Comparison of ENCODE assay signal across 10 cellular contexts in the genomic region with DNA sequence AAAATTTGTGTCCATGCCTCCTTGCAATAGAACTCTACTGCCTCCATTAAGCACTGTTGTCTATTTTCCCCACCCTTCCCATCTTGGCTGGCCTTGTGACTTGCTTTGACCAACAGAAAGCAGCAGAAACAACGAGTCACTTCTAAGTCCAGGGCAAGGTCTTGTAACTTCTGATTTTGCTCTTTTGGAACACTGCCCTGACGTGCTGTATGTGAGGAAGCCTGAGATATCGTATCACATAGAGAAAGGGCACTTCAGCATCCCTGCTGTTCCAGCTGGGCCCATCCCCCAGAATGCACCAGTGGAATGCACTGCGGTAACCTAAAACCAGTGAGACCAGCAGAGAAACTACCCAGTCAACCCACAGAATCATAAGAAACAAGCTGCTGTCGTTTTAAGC. TPM values are rescaled to one million over a fixed set of nuclear protein-coding genes. Genes with fewer than 3 reads are reported as not detected.
A peak's percentile ranks its signal among the peaks of the same experiment; 100 is the strongest.
DNase-seq lines count a peak whose midpoint lies in the region; ATAC-seq and TF ChIP-seq lines count a peak whose summit lies in the region.
"Had no signal": no experiment of that assay in that cellular context is flagged by ENCODE, and none has a peak within 500 bp of the region (broad histone marks: within the 10 kb centered on the region; RNA-seq: fewer than 3 reads in every experiment).

No MANE protein-coding gene starts in this region.

- peak overlapping the region; percentile 95 for H3K27ac Mint-ChIP-seq in WTC11

- WGBS in HUES64 = 38% methylated on average over 5 of the region's 5 CpGs

- intact Hi-C loops in sciatic nerve (cut with DNase I) = no loop called here

- H3K4me3 Mint-ChIP-seq in WTC11 = peak overlapping the region; percentile 18; the same call in 1 of the 2 replicates

- CTCF ChIA-PET in WTC11 (lab: Charles Lee) = interaction anchor here (1.2 to 1.3 kb wide), 2 partner anchors 30 to 147 kb away, joined by 3 read pairs; no protein-coding TSS in a partner anchor

- no peaks in the 10 kb centered on the region for H3K9me3 Mint-ChIP-seq in WTC11

- H3K4me3 ChIP-seq in HUES64 (ENCODE audit: low read length) = no peak overlapping the region
- H3K4me3 ChIP-seq in WERI-Rb-1 (ENCODE audit: low read depth, low read length) = no peak overlapping the region

- ATAC-seq in WTC11 (peak; percentile 94), sciatic nerve (no peak)

- H3K27ac ChIP-seq in HUES64 (ENCODE audit: low read depth, low read length) (peak overlapping the region; percentile 29; the same call in 1 of the 2 replicates), WERI-Rb-1 (no peak overlapping the region)

- no peak for TF ChIP-seq CTCF in WTC11 (IDR thresholded peaks at IDR 0.05)
- no peak for TF ChIP-seq CTCF in WERI-Rb-1 (IDR thresholded peaks at IDR 0.05; ENCODE audit: low read depth, low read length)

- POLR2A ChIA-PET in WTC11 (lab: Charles Lee) = no interaction called here

- H3K4me1 Mint-ChIP-seq in WTC11 = peaks cover 74% of the 10 kb centered on the region

- H3K27me3 Mint-ChIP-seq in WTC11 (ENCODE audit: low read depth) = no peaks in the 10 kb centered on the region

- DNase-seq in A172 (ENCODE audit: low spot score) (peak; percentile 78), WTC11 (ENCODE audit: low spot score) (peak; percentile 61), iPS DF 19.7 (ENCODE audit: low read depth, low spot score) (peak; percentile 47), WERI-Rb-1 (no peak), sciatic nerve (ENCODE audit: low spot score) (no peak), NCI-H345 treated with DMSO at 0.1 percent for 48 hours (lab: John Stamatoyannopoulos, UW; ENCODE audit: unreplicated experiment) (no peak)
- DNase-seq in stimulated activated CD4-positive, alpha-beta T cell treated with anti-CD3 and anti-CD28 coated beads, Interleukin-4, amount 100 ng/mL, for 1 hour = no peak
- DNase-seq: central memory CD4-positive, alpha-beta T cell; NCI-H146 had no signal

- H3K9me3 ChIP-seq in HUES64 (ENCODE audit: insufficient read depth, low read depth, low read length) (no peaks in the 10 kb centered on the region), WERI-Rb-1 (ENCODE audit: severe bottlenecking) (no peaks in the 10 kb centered on the region)

- H3K36me3 ChIP-seq in HUES64 (ENCODE audit: insufficient read depth, low read length) = no peaks in the 10 kb centered on the region
- no peaks in the 10 kb centered on the region; the same call in 1 of the 2 replicates for H3K36me3 ChIP-seq in WERI-Rb-1

- H3K36me3 Mint-ChIP-seq in WTC11 = no peaks in the 10 kb centered on the region

- H3K27me3 ChIP-seq in HUES64 (ENCODE audit: insufficient read depth, low read length) (no peaks in the 10 kb centered on the region), WERI-Rb-1 (ENCODE audit: insufficient read depth, low read depth, severe bottlenecking) (no peaks in the 10 kb centered on the region)

- peaks cover 21% of the 10 kb centered on the region for H3K4me1 ChIP-seq in HUES64 (ENCODE audit: insufficient read depth, low read length)

- H3K9ac ChIP-seq in HUES64 (ENCODE audit: low read depth, low read length) = no peak overlapping the region

TF ChIP-seq in WTC11, 78 proteins besides CTCF, POLR2A, EP300 and RAD21:
- TF ChIP-seq ESRRA (CRISPR knock-in tag; IDR thresholded peaks at IDR 0.05; ENCODE audit: borderline replicate concordance) (no peak), ETV6 (CRISPR knock-in tag; IDR thresholded peaks at IDR 0.05) (peak; percentile 69), TEAD4 (CRISPR knock-in tag; IDR thresholded peaks at IDR 0.05) (0 out of 2 replicates have a peak, but pooled peaks have one; percentile 33), ZNF425 (CRISPR knock-in tag; conservative IDR thresholded peaks at IDR 0.05) (no peak; the same call in 1 of the 2 replicates), TEAD1 (CRISPR knock-in tag; IDR thresholded peaks at IDR 0.05) (peak; percentile 71; the same call in 1 of the 2 replicates)
- TF ChIP-seq, protein P1, sequence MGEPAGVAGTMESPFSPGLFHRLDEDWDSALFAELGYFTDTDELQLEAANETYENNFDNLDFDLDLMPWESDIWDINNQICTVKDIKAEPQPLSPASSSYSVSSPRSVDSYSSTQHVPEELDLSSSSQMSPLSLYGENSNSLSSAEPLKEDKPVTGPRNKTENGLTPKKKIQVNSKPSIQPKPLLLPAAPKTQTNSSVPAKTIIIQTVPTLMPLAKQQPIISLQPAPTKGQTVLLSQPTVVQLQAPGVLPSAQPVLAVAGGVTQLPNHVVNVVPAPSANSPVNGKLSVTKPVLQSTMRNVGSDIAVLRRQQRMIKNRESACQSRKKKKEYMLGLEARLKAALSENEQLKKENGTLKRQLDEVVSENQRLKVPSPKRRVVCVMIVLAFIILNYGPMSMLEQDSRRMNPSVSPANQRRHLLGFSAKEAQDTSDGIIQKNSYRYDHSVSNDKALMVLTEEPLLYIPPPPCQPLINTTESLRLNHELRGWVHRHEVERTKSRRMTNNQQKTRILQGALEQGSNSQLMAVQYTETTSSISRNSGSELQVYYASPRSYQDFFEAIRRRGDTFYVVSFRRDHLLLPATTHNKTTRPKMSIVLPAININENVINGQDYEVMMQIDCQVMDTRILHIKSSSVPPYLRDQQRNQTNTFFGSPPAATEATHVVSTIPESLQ (CRISPR knock-in tag; IDR thresholded peaks at IDR 0.05) = no peak

RNA-seq across cellular contexts. Expression of gene NCKAP1, which starts 28.1 kb away (rescaled TPM):
- 186 and 213 TPM in 2 replicates for total RNA-seq in A172 (2014; rRNA removed; shearing (Covaris generic))
- polyA plus RNA-seq in HUES64 (2013, experiment 1 of 2) = 102 TPM
- polyA plus RNA-seq in HUES64 (2013, experiment 2 of 2) = 106 TPM
- 148 to 173 TPM (median 149 TPM) in 3 replicates for total RNA-seq in WTC11 (2021)
- 150 TPM for total RNA-seq in sciatic nerve

Comparison
In these comparisons a context has a peak if more than half of its experiments do, and no peak if none do; other contexts are left out.
1. DNase-seq: peak in A172 (single experiment), WTC11 (single experiment) and iPS DF 19.7 (single experiment); none in WERI-Rb-1 (single experiment), stimulated activated CD4-positive, alpha-beta T cell treated with anti-CD3 and anti-CD28 coated beads, Interleukin-4, amount 100 ng/mL, for 1 hour (single experiment), sciatic nerve (single experiment) and NCI-H345 treated with DMSO at 0.1 percent for 48 hours (single experiment).